Comparison of ENCODE assay signal across 35 cellular contexts in genomic region chr3:117954131-117954530, GRCh38.
"Had no signal": no experiment of that assay in that cellular context is flagged by ENCODE, and none has a peak within 500 bp of the region (broad histone marks: within the 10 kb centered on the region; RNA-seq: fewer than 3 reads in every experiment).

No MANE protein-coding gene starts in this region.

- H3K36me3 ChIP-seq: adrenal gland, cardiac muscle cell had no signal

- H3K4me3 Mint-ChIP-seq: activated B cell treated with CpG ODN at 0.5 μM for 24 hours; activated CD4-positive, alpha-beta memory T cell treated with anti-CD3 and anti-CD28 coated beads for 36 hours; activated CD4-positive, alpha-beta T cell treated with anti-CD3 and anti-CD28 coated beads, Interleukin-2, amount 10 ng/mL, durations not matched to agents 24 days and 14 days; activated CD8-positive, alpha-beta T cell treated with anti-CD3 and anti-CD28 coated beads for 36 hours; activated naive CD4-positive, alpha-beta T cell treated with anti-CD3 and anti-CD28 coated beads for 36 hours; activated naive CD8-positive, alpha-beta T cell treated with anti-CD3 and anti-CD28 coated beads for 36 hours; activated T-cell treated with anti-CD3 and anti-CD28 coated beads, Interleukin-2, amount 50 U/mL, for 4 hours; activated T-cell treated with anti-CD3 and anti-CD28 coated beads, Interleukin-2, amount 50 U/mL, for 72 hours; activated T-helper 1 cell treated with anti-CD3 and anti-CD28 coated beads, Interleukin-12 subunit alpha, Interleukin-12 subunit beta, Interleukin-2, Interleukin-4 antibody, amounts not matched to agents 30 ng/mL and 10 ng/mL and 1 ng/mL, durations not matched to agents 14 hours and 24 hours and 36 hours; activated T-helper 17 cell treated with anti-CD3 and anti-CD28 coated beads, Interleukin-2, amount 50 U/mL, for 72 hours; central memory CD8-positive, alpha-beta T cell; T-helper 1 cell treated with Interleukin-12 subunit alpha and Interleukin-12 subunit beta and Interleukin-4 antibody, amounts not matched to agents 30 μg/mL and 1 μg/mL, for 36 hours; T-helper 2 cell treated with Interferon-gamma antibody and Interleukin-4, amounts not matched to agents 5 μg/mL and 100 μg/mL, for 36 hours had no signal

- H3K27me3 Mint-ChIP-seq: activated B cell treated with CpG ODN at 0.5 μM for 24 hours; activated CD4-positive, alpha-beta memory T cell treated with anti-CD3 and anti-CD28 coated beads for 36 hours; activated CD4-positive, alpha-beta T cell treated with anti-CD3 and anti-CD28 coated beads, Interleukin-2, amount 10 ng/mL, durations not matched to agents 24 days and 14 days; activated CD8-positive, alpha-beta T cell treated with anti-CD3 and anti-CD28 coated beads for 36 hours; activated naive CD8-positive, alpha-beta T cell treated with anti-CD3 and anti-CD28 coated beads for 36 hours; activated T-helper 17 cell treated with anti-CD3 and anti-CD28 coated beads, Interleukin-2, amount 50 U/mL, for 72 hours; central memory CD8-positive, alpha-beta T cell had no signal

- H3K4me1 Mint-ChIP-seq: activated B cell treated with CpG ODN at 0.5 μM for 24 hours; activated CD4-positive, alpha-beta T cell treated with anti-CD3 and anti-CD28 coated beads, Interleukin-2, amount 10 ng/mL, durations not matched to agents 24 days and 14 days; activated naive CD8-positive, alpha-beta T cell treated with anti-CD3 and anti-CD28 coated beads for 36 hours; activated T-helper 17 cell treated with anti-CD3 and anti-CD28 coated beads, Interleukin-2, amount 50 U/mL, for 72 hours; central memory CD8-positive, alpha-beta T cell had no signal

- H3K9me3 ChIP-seq: adrenal gland, body of pancreas had no signal

- H3K27ac ChIP-seq: adrenal gland, body of pancreas, cardiac muscle cell, VCaP had no signal

- DNase-seq: activated B cell treated with CpG ODN at 0.5 μM for 24 hours; activated CD4-positive, alpha-beta memory T cell treated with anti-CD3 and anti-CD28 coated beads for 36 hours; activated CD4-positive, alpha-beta T cell treated with anti-CD3 and anti-CD28 coated beads for 4 hours; activated CD4-positive, alpha-beta T cell treated with anti-CD3 and anti-CD28 coated beads, Interleukin-2, amount 10 ng/mL, durations not matched to agents 24 days and 14 days; activated CD4-positive, alpha-beta T cell treated with anti-CD3 and anti-CD28 coated beads, Interleukin-2, amount 50 U/mL, for 1 hour; activated CD4-positive, alpha-beta T cell treated with anti-CD3 and anti-CD28 coated beads, Interleukin-2, amount 50 U/mL, for 4 hours; activated CD4-positive, CD25-positive, alpha-beta regulatory T cell treated with anti-CD3 and anti-CD28 coated beads, Interleukin-2, amount 50 U/mL, for 72 hours; activated CD8-positive, alpha-beta memory T cell treated with anti-CD3 and anti-CD28 coated beads, Interleukin-2, amount 50 U/mL, for 4 hours; activated CD8-positive, alpha-beta T cell treated with anti-CD3 and anti-CD28 coated beads for 36 hours; activated effector memory CD4-positive, alpha-beta T cell treated with anti-CD3 and anti-CD28 coated beads, Interleukin-2, amount 50 U/mL, for 16 hours; activated gamma-delta T cell treated with Interleukin-2 at 50 U/mL for 16 hours; activated naive CD4-positive, alpha-beta T cell; activated naive CD4-positive, alpha-beta T cell treated with anti-CD3 and anti-CD28 coated beads for 36 hours; activated naive CD4-positive, alpha-beta T cell treated with anti-CD3 and anti-CD28 coated beads, Interleukin-2, amount 50 U/mL, for 16 hours; activated naive CD8-positive, alpha-beta T cell treated with anti-CD3 and anti-CD28 coated beads for 36 hours; activated T-cell treated with anti-CD3 and anti-CD28 coated beads for 4 hours; activated T-cell treated with anti-CD3 and anti-CD28 coated beads, Interleukin-2, amount 50 U/mL, for 1 hour; activated T-cell treated with anti-CD3 and anti-CD28 coated beads, Interleukin-2, amount 50 U/mL, for 4 hours; activated T-cell treated with anti-CD3 and anti-CD28 coated beads, Interleukin-2, amount 50 U/mL, for 72 hours; adrenal gland; amniotic stem cell; aorta; body of pancreas; caudate nucleus; cerebellar nuclear complex; T-helper 2 cell; T-helper 9 cell had no signal

- H3K4me1 ChIP-seq: body of pancreas had no signal

- ATAC-seq: activated CD8-positive, alpha-beta T cell treated with anti-CD3 and anti-CD28 coated beads for 36 hours; activated naive CD4-positive, alpha-beta T cell treated with anti-CD3 and anti-CD28 coated beads, Interleukin-2, amount 50 U/mL, for 72 hours; activated T-cell treated with anti-CD3 and anti-CD28 coated beads, Interleukin-2, amount 50 U/mL, for 4 hours; activated T-cell treated with anti-CD3 and anti-CD28 coated beads, Interleukin-2, amount 50 U/mL, for 72 hours; activated T-helper 17 cell treated with anti-CD3 and anti-CD28 coated beads, Interleukin-2, amount 50 U/mL, for 72 hours; body of pancreas had no signal

- H3K27me3 ChIP-seq: adrenal gland, body of pancreas, cardiac muscle cell had no signal

- H3K36me3 Mint-ChIP-seq: activated CD4-positive, alpha-beta memory T cell treated with anti-CD3 and anti-CD28 coated beads for 36 hours; activated naive CD4-positive, alpha-beta T cell treated with anti-CD3 and anti-CD28 coated beads, Interleukin-2, amount 50 U/mL, for 72 hours; activated naive CD8-positive, alpha-beta T cell treated with anti-CD3 and anti-CD28 coated beads for 36 hours had no signal

- H3K9me3 Mint-ChIP-seq: activated B cell treated with CpG ODN at 0.5 μM for 24 hours; activated CD4-positive, alpha-beta T cell treated with anti-CD3 and anti-CD28 coated beads, Interleukin-2, amount 10 ng/mL, durations not matched to agents 24 days and 14 days; activated CD8-positive, alpha-beta T cell treated with anti-CD3 and anti-CD28 coated beads for 36 hours; activated naive CD8-positive, alpha-beta T cell treated with anti-CD3 and anti-CD28 coated beads for 36 hours; activated T-helper 1 cell treated with anti-CD3 and anti-CD28 coated beads, Interleukin-12 subunit alpha, Interleukin-12 subunit beta, Interleukin-2, Interleukin-4 antibody, amounts not matched to agents 30 ng/mL and 10 ng/mL and 1 ng/mL, durations not matched to agents 14 hours and 24 hours and 36 hours had no signal

- H3K27ac Mint-ChIP-seq: activated B cell treated with CpG ODN at 0.5 μM for 24 hours; activated CD4-positive, alpha-beta memory T cell treated with anti-CD3 and anti-CD28 coated beads for 36 hours; activated CD4-positive, alpha-beta T cell treated with anti-CD3 and anti-CD28 coated beads, Interleukin-2, amount 10 ng/mL, durations not matched to agents 24 days and 14 days; activated CD8-positive, alpha-beta T cell treated with anti-CD3 and anti-CD28 coated beads for 36 hours; activated naive CD4-positive, alpha-beta T cell treated with anti-CD3 and anti-CD28 coated beads for 36 hours; activated naive CD4-positive, alpha-beta T cell treated with anti-CD3 and anti-CD28 coated beads, Interleukin-2, amount 50 U/mL, for 72 hours; activated naive CD8-positive, alpha-beta T cell treated with anti-CD3 and anti-CD28 coated beads for 36 hours; activated T-cell treated with anti-CD3 and anti-CD28 coated beads, Interleukin-2, amount 50 U/mL, for 72 hours; activated T-helper 1 cell treated with anti-CD3 and anti-CD28 coated beads, Interleukin-12 subunit alpha, Interleukin-12 subunit beta, Interleukin-2, Interleukin-4 antibody, amounts not matched to agents 30 ng/mL and 10 ng/mL and 1 ng/mL, durations not matched to agents 14 hours and 24 hours and 36 hours; activated T-helper 17 cell treated with anti-CD3 and anti-CD28 coated beads, Interleukin-2, amount 50 U/mL, for 72 hours; T-helper 1 cell treated with Interleukin-12 subunit alpha and Interleukin-12 subunit beta and Interleukin-4 antibody, amounts not matched to agents 30 μg/mL and 1 μg/mL, for 36 hours; T-helper 2 cell treated with Interferon-gamma antibody and Interleukin-4, amounts not matched to agents 5 μg/mL and 100 μg/mL, for 36 hours had no signal

- H3K4me3 ChIP-seq: adrenal gland, body of pancreas, cardiac muscle cell had no signal
